In genomic region chr7:151249034-151249731, GRCh38 we compare ENCODE assay signal across 2 cellular contexts.
TF ChIP-seq lines count a peak whose summit lies in the region.

No MANE protein-coding gene starts in this region.

TF ChIP-seq in HCT116, 20 proteins besides CTCF, POLR2A, EP300 and RAD21:
- TF ChIP-seq ZBTB33 (IDR thresholded peaks at IDR 0.05; ENCODE audit: extremely low read depth, insufficient replicate concordance, low read length) (no peak), ZFX (IDR thresholded peaks at IDR 0.05) (peak; percentile 84; the same call in 1 of the 2 replicates)

TF ChIP-seq in endothelial cell of umbilical vein, 7 proteins besides CTCF, POLR2A, EP300 and RAD21:
- no peak for TF ChIP-seq EZH2 (IDR thresholded peaks at IDR 0.05; ENCODE audit: borderline replicate concordance, low read depth, low read length, severe bottlenecking)
- no peak for TF ChIP-seq GATA2 (IDR thresholded peaks at IDR 0.05; ENCODE audit: insufficient read depth, insufficient read length, low read depth, low read length)
- no peak for TF ChIP-seq POLR2AphosphoS5 (IDR thresholded peaks at IDR 0.05; ENCODE audit: insufficient read depth, low read depth, low read length)
- TF ChIP-seq JUN (IDR thresholded peaks at IDR 0.05; ENCODE audit: borderline replicate concordance, insufficient read depth, insufficient read length, low read depth): no peak
- no peak for TF ChIP-seq FOS (IDR thresholded peaks at IDR 0.05; ENCODE audit: borderline replicate concordance, insufficient read depth, low read length)
- TF ChIP-seq MYC (IDR thresholded peaks at IDR 0.05; ENCODE audit: low read depth, low read length): no peak
- TF ChIP-seq, protein P1, sequence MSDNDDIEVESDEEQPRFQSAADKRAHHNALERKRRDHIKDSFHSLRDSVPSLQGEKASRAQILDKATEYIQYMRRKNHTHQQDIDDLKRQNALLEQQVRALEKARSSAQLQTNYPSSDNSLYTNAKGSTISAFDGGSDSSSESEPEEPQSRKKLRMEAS (IDR thresholded peaks at IDR 0.05; ENCODE audit: insufficient read depth, insufficient read length): no peak
